In genomic region chr2:42169869-42170465, GRCh38 we compare ENCODE assay signal across 8 cellular contexts. TPM values are rescaled to one million over a fixed set of nuclear protein-coding genes. Genes with fewer than 3 reads are reported as not detected.
DNase-seq lines count a peak whose midpoint lies in the region; ATAC-seq, FAIRE-seq and TF ChIP-seq lines count a peak whose summit lies in the region.

No MANE protein-coding gene starts in this region.

- no peaks in the 10 kb centered on the region for H3K9me3 ChIP-seq in HCT116 (ENCODE audit: control insufficient read depth in 1 of 2, insufficient read depth in 1 of 2, low read depth in 1 of 2, low read length in 2 of 2)
- no peaks in the 10 kb centered on the region for H3K9me3 ChIP-seq in mucosa of rectum (ENCODE audit: control insufficient read depth in 2 of 2, low read length in 2 of 2)

- peak overlapping the region; percentile 62 for H3K27ac ChIP-seq in HCT116 (ENCODE audit: low read depth, low read length)
- H3K27ac ChIP-seq in mucosa of rectum (ENCODE audit: low read depth in 2 of 2, low read length in 2 of 2) = peak overlapping the region; percentile 86 to 90

- POLR2A ChIA-PET in HCT116 (lab: Charles Lee) = no interaction called here

- TF ChIP-seq POLR2A in HCT116 (IDR thresholded peaks at IDR 0.05; ENCODE audit: borderline replicate concordance, extremely low read depth, insufficient read depth, insufficient read length) (no peak), NB4 (IDR thresholded peaks at IDR 0.05; ENCODE audit: extremely low read depth, insufficient read length) (no peak)

- FAIRE-seq in RCC 7860 (lab: Jason Lieb, UNC) = no peak

- RAD21 ChIA-PET in HCT116 (lab: Charles Lee; ENCODE audit: low non-redundant PET in 1 of 2, low total read pairs in 2 of 2, uncharacterized antibody in 2 of 2, unreplicated experiment in 2 of 2) = no interaction called here

- H4K20me1 ChIP-seq in HCT116 (ENCODE audit: insufficient read depth) = no peaks in the 10 kb centered on the region

- intact Hi-C loops in HCT116 (cut with micrococcal nuclease) = no loop called here

- TF ChIP-seq RAD21 in HCT116 (IDR thresholded peaks at IDR 0.05; ENCODE audit: low read depth) = no peak

- CTCF ChIA-PET in HCT116 (lab: Charles Lee) = no interaction called here

- DNase-seq in NOMO-1 (lab: John Stamatoyannopoulos, UW; ENCODE audit: unreplicated experiment in 2 of 2) (peak; percentile 32 to 48), NOMO-1 treated with dmso at 0.1 percent for 144 hours (lab: John Stamatoyannopoulos, UW; ENCODE audit: unreplicated experiment) (no peak), HCT116 (ENCODE audit: low read depth, low spot score) (no peak), NB4 (ENCODE audit: low read depth) (peak; percentile 58), choroid plexus epithelial cell (ENCODE audit: low read depth) (peak; percentile 25), RCC 7860 (ENCODE audit: low spot score) (no peak), H4 (ENCODE audit: low spot score) (no peak)

- H3K27me3 ChIP-seq in HCT116 (ENCODE audit: insufficient read depth, low read length) = no peaks in the 10 kb centered on the region
- no peaks in the 10 kb centered on the region for H3K27me3 ChIP-seq in mucosa of rectum (ENCODE audit: control insufficient read depth in 2 of 2, insufficient read depth in 2 of 2, low read length in 2 of 2)

- no peaks in the 10 kb centered on the region for H3K9me2 ChIP-seq in HCT116 (ENCODE audit: insufficient read depth)

- TSS peak; percentile 35 for BruUV-seq in HCT116 (replicated peaks; lab: Mats Ljungman, UMichigan)

- ATAC-seq in HCT116 = no peak

- TF ChIP-seq CTCF in HCT116 (IDR thresholded peaks at IDR 0.05 in 2 of 3, conservative IDR thresholded peaks at IDR 0.05 in 1 of 3; ENCODE audit: borderline replicate concordance in 1 of 3, insufficient read depth in 1 of 3, low read depth in 2 of 3, low read length in 2 of 3) (no peak), NB4 (IDR thresholded peaks at IDR 0.05; ENCODE audit: low read depth, low read length) (no peak), choroid plexus epithelial cell (conservative IDR thresholded peaks at IDR 0.05; ENCODE audit: low read depth, low read length) (no peak)

- H2AFZ ChIP-seq in HCT116 (ENCODE audit: low read depth, low read length, poor library complexity, severe bottlenecking) = no peak overlapping the region

- H3K4me2 ChIP-seq in HCT116 (ENCODE audit: low read length) = peak overlapping the region; percentile 90

- no peaks in the 10 kb centered on the region for H3K36me3 ChIP-seq in HCT116 (ENCODE audit: control insufficient read depth in 1 of 2, insufficient read depth in 2 of 2, low read length in 2 of 2)
- no peaks in the 10 kb centered on the region for H3K36me3 ChIP-seq in mucosa of rectum (ENCODE audit: control insufficient read depth in 2 of 2, insufficient read depth in 2 of 2, low read length in 2 of 2)

- H3K79me2 ChIP-seq in HCT116 (ENCODE audit: insufficient read depth, low read length) = peaks cover 55% of the 10 kb centered on the region

- peak overlapping the region; percentile 87 for H3K9ac ChIP-seq in HCT116 (ENCODE audit: low read length)
- peak overlapping the region; percentile 93 to 97 for H3K9ac ChIP-seq in mucosa of rectum (ENCODE audit: low read depth in 1 of 2, low read length in 2 of 2)

- H3K4me3 ChIP-seq in HCT116 (replicated peaks in 1 of 2; ENCODE audit: low read depth in 1 of 2, low read length in 2 of 2) = peak overlapping the region; percentile 84 to 87
- peak overlapping the region; percentile 78 for H3K4me3 ChIP-seq in NB4 (ENCODE audit: low read depth, low read length)
- peak overlapping the region; percentile 95 for H3K4me3 ChIP-seq in choroid plexus epithelial cell (ENCODE audit: low read depth, low read length)
- peak overlapping the region; percentile 93 to 99 for H3K4me3 ChIP-seq in mucosa of rectum (ENCODE audit: low read length in 2 of 2)

- H3K4me1 ChIP-seq in HCT116 (ENCODE audit: control insufficient read depth in 1 of 2, insufficient read depth in 2 of 2, low read length in 2 of 2) (peaks cover 7 to 27% of the 10 kb centered on the region in 2 experiments), mucosa of rectum (ENCODE audit: control insufficient read depth in 2 of 2, insufficient read depth in 2 of 2, low read length in 2 of 2) (peaks cover 18 to 19% of the 10 kb centered on the region in 2 donors)

TF ChIP-seq in HCT116, 20 proteins besides CTCF, POLR2A, EP300 and RAD21:
- TF ChIP-seq ZFX (IDR thresholded peaks at IDR 0.05) = no peak
- TF ChIP-seq ELF1 (IDR thresholded peaks at IDR 0.05; ENCODE audit: borderline replicate concordance, low read depth) = no peak
- no peak for TF ChIP-seq CEBPB (IDR thresholded peaks at IDR 0.05; ENCODE audit: low read depth)
- TF ChIP-seq CBX3 (IDR thresholded peaks at IDR 0.05; ENCODE audit: low read depth) = no peak
- TF ChIP-seq SP1 (IDR thresholded peaks at IDR 0.05; ENCODE audit: low read depth) = no peak
- no peak for TF ChIP-seq SRF (IDR thresholded peaks at IDR 0.05; ENCODE audit: low read depth)
- no peak for TF ChIP-seq ZBTB33 (IDR thresholded peaks at IDR 0.05; ENCODE audit: extremely low read depth, insufficient replicate concordance, low read length)
- TF ChIP-seq REST (IDR thresholded peaks at IDR 0.05; ENCODE audit: low read depth) = no peak
- no peak for TF ChIP-seq ZNF274 (IDR thresholded peaks at IDR 0.05; ENCODE audit: low read depth, low read length)
- no peak for TF ChIP-seq FOSL1 (IDR thresholded peaks at IDR 0.05; ENCODE audit: low read depth)
- TF ChIP-seq POLR2AphosphoS5 (IDR thresholded peaks at IDR 0.05; ENCODE audit: low read depth, low read length) = no peak

RNA-seq across cellular contexts. Expression of gene EML4, which starts 0.8 kb away (rescaled TPM):
- 53.5 TPM for total RNA-seq in HCT116 (2021; ENCODE audit: unreplicated experiment)
- polyA plus RNA-seq in HCT116 (2012) = 19.1 and 23.2 TPM in 2 replicates
- 25.7 and 30.6 TPM in 2 replicates for total RNA-seq in H4 (2014; rRNA removed; shearing (Covaris generic))

Comparison
In these comparisons a context has a peak if more than half of its experiments do, and no peak if none do; other contexts are left out.
1. DNase-seq: peak in NOMO-1 (2 of 2), NB4 (single experiment) and choroid plexus epithelial cell (single experiment); none in NOMO-1 treated with dmso at 0.1 percent for 144 hours (single experiment), HCT116 (single experiment), RCC 7860 (single experiment) and H4 (single experiment).
2. Peak in every context shown above with its lines, with median percentiles within 50 percentile points of each other: H3K4me3 ChIP-seq.